Comparison of ENCODE assay signal across 13 cellular contexts in the genomic region with DNA sequence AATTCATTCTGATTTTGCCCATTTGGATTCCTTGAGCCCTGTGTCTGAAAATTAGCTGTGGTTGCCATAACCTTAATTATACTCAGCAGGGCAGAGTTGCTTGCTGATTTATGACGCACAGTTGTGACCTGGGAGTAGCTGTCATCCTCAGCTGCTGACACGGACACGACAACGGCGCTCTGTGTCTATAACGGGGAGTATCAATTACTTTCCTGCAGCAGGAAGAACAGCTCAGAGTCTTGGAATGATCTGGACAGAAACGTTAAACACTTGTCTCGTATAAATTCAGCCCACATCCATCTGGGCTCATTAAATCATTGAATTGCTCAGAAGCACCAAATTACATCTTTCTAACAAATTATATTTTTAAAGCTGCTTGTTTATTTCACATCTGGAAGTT.
DNase-seq lines count a peak whose midpoint lies in the region; ATAC-seq, FAIRE-seq and TF ChIP-seq lines count a peak whose summit lies in the region.
"Had no signal": no experiment of that assay in that cellular context is flagged by ENCODE, and none has a peak within 500 bp of the region (broad histone marks: within the 10 kb centered on the region; RNA-seq: fewer than 3 reads in every experiment).

No MANE protein-coding gene starts in this region.

- WGBS in right lobe of liver (ENCODE audit: insufficient coverage, low coverage, low lambda C conversion rate, missing lambda C conversion rate): 65% methylated on average over 2 of the region's 8 CpGs
- 41% methylated on average over 8 of the region's 8 CpGs for WGBS in HepG2 (ENCODE audit: low lambda C conversion rate)

- no peak for TF ChIP-seq CTCF in right lobe of liver (IDR thresholded peaks at IDR 0.05)
- TF ChIP-seq CTCF in HepG2 (CRISPR knock-in tag; IDR thresholded peaks at IDR 0.05): no peak

- no peak overlapping the region for H3K4me2 ChIP-seq in HepG2 (ENCODE audit: low read depth, low read length)

- H3K9me3 ChIP-seq in right lobe of liver: no peaks in the 10 kb centered on the region
- no peaks in the 10 kb centered on the region for H3K9me3 ChIP-seq in HepG2 (ENCODE audit: low read length)
- no peaks in the 10 kb centered on the region for H3K9me3 ChIP-seq in SJCRH30 (replicated peaks)

- intact Hi-C loops in right lobe of liver (cut with DNase I) (no loop called here), HepG2 (cut with micrococcal nuclease; ENCODE audit: unreplicated experiment) (no loop called here)

- H3K4me1 Mint-ChIP-seq in T-helper 2 cell treated with Interferon-gamma antibody and Interleukin-4, amounts not matched to agents 5 μg/mL and 100 μg/mL, for 36 hours (ENCODE audit: low read depth): no peaks in the 10 kb centered on the region

- TF ChIP-seq RAD21 in HepG2 (CRISPR knock-in tag; IDR thresholded peaks at IDR 0.05): no peak

- H3K27me3 ChIP-seq in right lobe of liver (no peaks in the 10 kb centered on the region), HepG2 (ENCODE audit: control insufficient read depth in 1 of 2, insufficient read depth in 2 of 2, low read length in 2 of 2) (peaks cover 1 to 4% of the 10 kb centered on the region in 2 experiments; a peak in 2 of 5 replicates), SJCRH30 (no peaks in the 10 kb centered on the region)

- FAIRE-seq in HepG2 (lab: Jason Lieb, UNC): no peak
- FAIRE-seq: GM12878 had no signal

- no peak for TF ChIP-seq EP300 in HepG2 (IDR thresholded peaks at IDR 0.05; ENCODE audit: low read depth in 2 of 2, low read length in 2 of 2)
- no peak for TF ChIP-seq EP300 in HepG2 (CRISPR knock-in tag; IDR thresholded peaks at IDR 0.05; ENCODE audit: borderline replicate concordance)

- H3K36me3 ChIP-seq in right lobe of liver (no peaks in the 10 kb centered on the region), HepG2 (replicated peaks in 1 of 2; ENCODE audit: control insufficient read depth in 1 of 2, insufficient read depth in 2 of 2, low read length in 2 of 2) (no peaks in the 10 kb centered on the region), SJCRH30 (no peaks in the 10 kb centered on the region)

- DNase-seq in right lobe of liver: no peak
- no peak for DNase-seq in HepG2 (ENCODE audit: low spot score)
- DNase-seq in SJCRH30: peak; percentile 39 to 46
- DNase-seq in hepatic stellate cell (ENCODE audit: low spot score): peak; percentile 44
- DNase-seq in T-helper 2 cell treated with Interferon-gamma antibody and Interleukin-4, amounts not matched to agents 5 μg/mL and 100 μg/mL, for 36 hours (ENCODE audit: low spot score): no peak
- DNase-seq in stimulated activated CD4-positive, alpha-beta T cell treated with anti-CD3 and anti-CD28 coated beads, Interleukin-4, amount 100 ng/mL, for 1 hour: no peak
- DNase-seq: activated CD4-positive, alpha-beta T cell treated with anti-CD3 and anti-CD28 coated beads, Interleukin-2, amount 50 U/mL, for 1 hour; DMS53; mammary epithelial cell had no signal

- H3K4me1 ChIP-seq in right lobe of liver (no peaks in the 10 kb centered on the region), HepG2 (ENCODE audit: insufficient read depth, low read length) (no peaks in the 10 kb centered on the region), SJCRH30 (peaks cover 32% of the 10 kb centered on the region)
- H3K4me1 ChIP-seq: parathyroid adenoma had no signal

- H3K27ac ChIP-seq in right lobe of liver (no peak overlapping the region), HepG2 (ENCODE audit: extremely low read length, insufficient read depth, low read length) (no peak overlapping the region), SJCRH30 (no peak overlapping the region; the same call in 1 of the 2 replicates)
- H3K27ac ChIP-seq: parathyroid adenoma had no signal

- H3K36me3 Mint-ChIP-seq in T-helper 2 cell treated with Interferon-gamma antibody and Interleukin-4, amounts not matched to agents 5 μg/mL and 100 μg/mL, for 36 hours (ENCODE audit: low read depth): no peaks in the 10 kb centered on the region

- no peak for TF ChIP-seq POLR2A in right lobe of liver (IDR thresholded peaks at IDR 0.05)
- no peak for TF ChIP-seq POLR2A in HepG2 (IDR thresholded peaks at IDR 0.05; ENCODE audit: insufficient read depth in 1 of 2, low read depth in 2 of 2, low read length in 2 of 2)

- no peak overlapping the region for H3K4me3 Mint-ChIP-seq in T-helper 2 cell treated with Interferon-gamma antibody and Interleukin-4, amounts not matched to agents 5 μg/mL and 100 μg/mL, for 36 hours

- POLR2A ChIA-PET in HepG2 (lab: Yijun Ruan, JAX): no interaction called here

- no peaks in the 10 kb centered on the region for H3K79me2 ChIP-seq in HepG2 (ENCODE audit: insufficient read depth, low read length)
- H3K79me2 ChIP-seq: parathyroid adenoma had no signal

- in situ Hi-C loops in HepG2 (cut with HindIII; ENCODE audit: extremely low pct_ligation_motif_present, low pct_unique_long_range_greater_than_20kb): no loop called here

- H3K27me3 Mint-ChIP-seq in T-helper 2 cell treated with Interferon-gamma antibody and Interleukin-4, amounts not matched to agents 5 μg/mL and 100 μg/mL, for 36 hours (ENCODE audit: low read depth): no peaks in the 10 kb centered on the region

- no peak overlapping the region for H3K27ac Mint-ChIP-seq in T-helper 2 cell treated with Interferon-gamma antibody and Interleukin-4, amounts not matched to agents 5 μg/mL and 100 μg/mL, for 36 hours

- ATAC-seq in right lobe of liver: peak; percentile 45 to 72 (median 56)
- no peak for ATAC-seq in HepG2
- ATAC-seq in GM19351 (IDR thresholded peaks at IDR 0.05; ENCODE audit: unreplicated experiment): no peak
- ATAC-seq in HG03025 (IDR thresholded peaks at IDR 0.05; ENCODE audit: low FRiP score, unreplicated experiment): no peak
- ATAC-seq: GM12878 had no signal

- H3K9me3 Mint-ChIP-seq in T-helper 2 cell treated with Interferon-gamma antibody and Interleukin-4, amounts not matched to agents 5 μg/mL and 100 μg/mL, for 36 hours: no peaks in the 10 kb centered on the region

- CTCF ChIA-PET in HepG2 (lab: Yijun Ruan, JAX; ENCODE audit: low intra/inter-chr PET ratio, low total read pairs): no interaction called here

- H2AFZ ChIP-seq in HepG2 (ENCODE audit: low read length): no peak overlapping the region
- H2AFZ ChIP-seq: parathyroid adenoma had no signal

- H3K9ac ChIP-seq in HepG2 (ENCODE audit: insufficient read depth, low read depth, low read length): no peak overlapping the region
- H3K9ac ChIP-seq: parathyroid adenoma had no signal

- BruUV-seq in HepG2 (replicated peaks; lab: Mats Ljungman, UMichigan): no TSS peak

- H3K4me3 ChIP-seq in right lobe of liver (no peak overlapping the region), HepG2 (replicated peaks in 1 of 3; ENCODE audit: insufficient read depth in 1 of 3, low read depth in 2 of 3, low read length in 3 of 3) (no peak overlapping the region), SJCRH30 (no peak overlapping the region)
- H3K4me3 ChIP-seq: GM12878 had no signal

- H4K20me1 ChIP-seq in HepG2 (ENCODE audit: insufficient read depth, low read length): no peaks in the 10 kb centered on the region

TF ChIP-seq in HepG2, 621 proteins besides CTCF, POLR2A, EP300 and RAD21:
- TF ChIP-seq SETDB1 (CRISPR knock-in tag; IDR thresholded peaks at IDR 0.05; ENCODE audit: borderline replicate concordance): no peak
- TF ChIP-seq, protein P1, sequence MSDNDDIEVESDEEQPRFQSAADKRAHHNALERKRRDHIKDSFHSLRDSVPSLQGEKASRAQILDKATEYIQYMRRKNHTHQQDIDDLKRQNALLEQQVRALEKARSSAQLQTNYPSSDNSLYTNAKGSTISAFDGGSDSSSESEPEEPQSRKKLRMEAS (IDR thresholded peaks at IDR 0.05): no peak
- no peak for TF ChIP-seq CHD2 (IDR thresholded peaks at IDR 0.05; ENCODE audit: low read depth, low read length)

Comparison
In these comparisons a context has a peak if more than half of its experiments do, and no peak if none do; other contexts are left out.
1. ATAC-seq: peak in right lobe of liver (4 of 4); none in HepG2 (single experiment), GM19351 (single experiment) and HG03025 (single experiment).
2. DNase-seq: peak in SJCRH30 (2 of 2) and hepatic stellate cell (single experiment); none in right lobe of liver (0 of 3), HepG2 (single experiment), T-helper 2 cell treated with Interferon-gamma antibody and Interleukin-4, amounts not matched to agents 5 μg/mL and 100 μg/mL, for 36 hours (single experiment) and stimulated activated CD4-positive, alpha-beta T cell treated with anti-CD3 and anti-CD28 coated beads, Interleukin-4, amount 100 ng/mL, for 1 hour (single experiment).